ENCODE assay signal across 8 cellular contexts in genomic region chr1:151327223-151327902, GRCh38. TPM values are rescaled to one million over a fixed set of nuclear protein-coding genes. Genes with fewer than 3 reads are reported as not detected.
A peak's percentile ranks its signal among the peaks of the same experiment; 100 is the strongest.
DNase-seq lines count a peak whose midpoint lies in the region; ATAC-seq and TF ChIP-seq lines count a peak whose summit lies in the region.

Gene PI4KB, minus strand, starts transcription at chr1:151327416. Its CDS starts 10,935 bp downstream, at chr1:151316481.

- TF ChIP-seq CTCF in foreskin fibroblast (IDR thresholded peaks at IDR 0.05; ENCODE audit: low read depth, low read length) (no peak), neural cell (IDR thresholded peaks at IDR 0.05; ENCODE audit: poor library complexity, severe bottlenecking) (no peak)

- H3K79me2 ChIP-seq in neural cell (replicated peaks; ENCODE audit: insufficient read depth, low read length): peaks cover 16% of the 10 kb centered on the region

- H3K9me3 Mint-ChIP-seq in stimulated activated naive CD8-positive, alpha-beta T cell treated with anti-CD3 and anti-CD28 coated beads, Interleukin-15, amount 100 ng/mL, for 72 hours: no peaks in the 10 kb centered on the region

- peak within 1 kb of the TSS; percentile 77 for H3K9ac ChIP-seq in neural cell (ENCODE audit: low read length)

- peaks cover 39% of the 10 kb centered on the region for H3K4me1 Mint-ChIP-seq in stimulated activated naive CD8-positive, alpha-beta T cell treated with anti-CD3 and anti-CD28 coated beads, Interleukin-15, amount 100 ng/mL, for 72 hours

- H4K20me1 ChIP-seq in neural cell (ENCODE audit: insufficient read depth): no peaks in the 10 kb centered on the region

- peak; percentile 94 for ATAC-seq in stimulated activated naive CD8-positive, alpha-beta T cell treated with anti-CD3 and anti-CD28 coated beads, Interleukin-15, amount 100 ng/mL, for 72 hours

- H3K9me2 ChIP-seq in neural cell (ENCODE audit: insufficient read depth, low read length): no peaks in the 10 kb centered on the region

- peak within 1 kb of the TSS; percentile 91 to 96 for H3K4me3 Mint-ChIP-seq in stimulated activated naive CD8-positive, alpha-beta T cell treated with anti-CD3 and anti-CD28 coated beads, Interleukin-15, amount 100 ng/mL, for 72 hours

- H3K4me3 ChIP-seq in foreskin fibroblast (ENCODE audit: low read depth in 1 of 2, low read length in 2 of 2): peak within 1 kb of the TSS; percentile 82 to 88
- H3K4me3 ChIP-seq in neural cell (ENCODE audit: low read length): peak within 1 kb of the TSS; percentile 89

- H3K27me3 ChIP-seq in neural cell (ENCODE audit: insufficient read depth, low read depth, low read length): no peaks in the 10 kb centered on the region

- in situ Hi-C loops in SK-MEL-5 (cut with HindIII; ENCODE audit: low pct_unique_long_range_greater_than_20kb, low sequenced_read_pairs): no loop called here

- no peak for TF ChIP-seq EP300 in neural cell (conservative IDR thresholded peaks at IDR 0.05; ENCODE audit: poor library complexity, severe bottlenecking)

- H3K36me3 ChIP-seq in neural cell (ENCODE audit: insufficient read depth, low read length): peaks cover 7% of the 10 kb centered on the region

- H3F3A ChIP-seq in neural cell (ENCODE audit: insufficient read depth, low read length, poor library complexity, severe bottlenecking): no peaks in the 10 kb centered on the region

- H3K4me2 ChIP-seq in neural cell (ENCODE audit: low read length): peak within 1 kb of the TSS; percentile 99

- H3K27ac Mint-ChIP-seq in stimulated activated naive CD8-positive, alpha-beta T cell treated with anti-CD3 and anti-CD28 coated beads, Interleukin-15, amount 100 ng/mL, for 72 hours: peak within 1 kb of the TSS; percentile 100

- no peaks in the 10 kb centered on the region for H3K9me3 ChIP-seq in neural cell (ENCODE audit: low read length)

- peak within 1 kb of the TSS; percentile 78 for H2AFZ ChIP-seq in neural cell (ENCODE audit: low read depth, low read length)

- H3K27ac ChIP-seq in neural cell (ENCODE audit: low read length): peak within 1 kb of the TSS; percentile 89

- H3K27me3 Mint-ChIP-seq in stimulated activated naive CD8-positive, alpha-beta T cell treated with anti-CD3 and anti-CD28 coated beads, Interleukin-15, amount 100 ng/mL, for 72 hours: no peaks in the 10 kb centered on the region

- TF ChIP-seq RAD21 in neural cell (conservative IDR thresholded peaks at IDR 0.05): no peak

- DNase-seq in EH (ENCODE audit: low read depth) (peak; percentile 99), HCEC 1CT (peak; percentile 98), NAMALWA (ENCODE audit: low spot score) (peak; percentile 99), SK-MEL-5 (ENCODE audit: low read depth, low spot score) (peak; percentile 100), foreskin fibroblast (peak; percentile 96 to 98)
- peak; percentile 53 to 72 (median 66) for DNase-seq in activated naive CD4-positive, alpha-beta T cell (lab: John Stamatoyannopoulos, UW)
- DNase-seq in stimulated activated naive CD8-positive, alpha-beta T cell treated with anti-CD3 and anti-CD28 coated beads, Interleukin-15, amount 100 ng/mL, for 72 hours: peak; percentile 90 to 91

TF ChIP-seq in neural cell, 6 proteins besides CTCF, POLR2A, EP300 and RAD21:
- no peak for TF ChIP-seq SMC3 (conservative IDR thresholded peaks at IDR 0.05; ENCODE audit: poor library complexity)
- no peak for TF ChIP-seq EZH2 (IDR thresholded peaks at IDR 0.05; ENCODE audit: borderline replicate concordance, insufficient read depth, low read length, poor library complexity, severe bottlenecking)
- peak; percentile 57 for TF ChIP-seq MXI1 (conservative IDR thresholded peaks at IDR 0.05; ENCODE audit: poor library complexity, severe bottlenecking)
- TF ChIP-seq REST (IDR thresholded peaks at IDR 0.05; ENCODE audit: borderline replicate concordance): peak; percentile 30
- TF ChIP-seq TAF1 (IDR thresholded peaks at IDR 0.05; ENCODE audit: low read depth): peak; percentile 55
- peak; percentile 69 for TF ChIP-seq POLR2AphosphoS5 (IDR thresholded peaks at IDR 0.05)

RNA-seq across cellular contexts. Expression of gene PI4KB, which starts in this region (rescaled TPM):
- 49.4 and 49.6 TPM in 2 replicates for total RNA-seq in SK-MEL-5 (2014; rRNA removed; shearing (Covaris generic))
- 105 and 123 TPM in 2 replicates for polyA plus RNA-seq in SK-MEL-5 (2015; cell fraction: cytosol; rRNA removed)
- polyA plus RNA-seq in SK-MEL-5 (2015; cell fraction: nucleus; rRNA removed): 146 and 187 TPM in 2 replicates
- polyA plus RNA-seq in neural cell: 22.8 and 25.8 TPM in 2 replicates
- polyA minus RNA-seq in neural cell: 39.2 and 39.8 TPM in 2 replicates

Comparison
In these comparisons a context has a peak if more than half of its experiments do, and no peak if none do; other contexts are left out.
1. Peak in every context shown above with its lines: DNase-seq, ATAC-seq, H3K4me3 ChIP-seq and H3K27ac ChIP-seq.